8 cellular contexts compared by ENCODE assay signal in the genomic region with DNA sequence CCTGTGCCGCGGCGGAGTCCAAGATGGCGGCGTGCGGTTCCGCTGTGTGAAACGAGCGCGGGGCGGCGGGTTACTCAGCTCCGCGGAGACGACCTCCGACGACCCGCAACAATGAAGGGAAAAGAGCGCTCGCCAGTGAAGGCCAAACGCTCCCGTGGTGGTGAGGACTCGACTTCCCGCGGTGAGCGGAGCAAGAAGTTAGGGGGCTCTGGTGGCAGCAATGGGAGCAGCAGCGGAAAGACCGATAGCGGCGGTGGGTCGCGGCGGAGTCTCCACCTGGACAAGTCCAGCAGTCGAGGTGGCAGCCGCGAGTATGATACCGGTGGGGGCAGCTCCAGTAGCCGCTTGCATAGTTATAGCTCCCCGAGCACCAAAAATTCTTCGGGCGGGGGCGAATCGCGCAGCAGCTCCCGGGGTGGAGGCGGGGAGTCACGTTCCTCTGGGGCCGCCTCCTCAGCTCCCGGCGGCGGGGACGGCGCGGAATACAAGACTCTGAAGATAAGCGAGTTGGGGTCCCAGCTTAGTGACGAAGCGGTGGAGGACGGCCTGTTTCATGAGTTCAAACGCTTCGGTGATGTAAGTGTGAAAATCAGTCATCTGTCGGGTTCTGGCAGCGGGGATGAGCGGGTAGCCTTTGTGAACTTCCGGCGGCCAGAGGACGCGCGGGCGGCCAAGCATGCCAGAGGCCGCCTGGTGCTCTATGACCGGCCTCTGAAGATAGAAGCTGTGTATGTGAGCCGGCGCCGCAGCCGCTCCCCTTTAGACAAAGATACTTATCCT.
DNase-seq lines count a peak whose midpoint lies in the region; ATAC-seq and TF ChIP-seq lines count a peak whose summit lies in the region.

No MANE protein-coding gene starts in this region.

- H3K4me3 ChIP-seq in LNCaP clone FGC (ENCODE audit: low read depth, low read length), result peak overlapping the region; percentile 87

- no peak for ATAC-seq in GM18867 (IDR thresholded peaks at IDR 0.05; ENCODE audit: unreplicated experiment)

- DNase-seq in NCI-H748 (lab: John Stamatoyannopoulos, UW; ENCODE audit: unreplicated experiment), result peak; percentile 62
- DNase-seq in NCI-H748 treated with DMSO at 0.1 percent for 48 hours (lab: John Stamatoyannopoulos, UW), result no peak
- DNase-seq in LNCaP clone FGC (ENCODE audit: low read depth), result no peak
- DNase-seq in activated CD4-positive, alpha-beta T cell treated with anti-CD3 and anti-CD28 coated beads for 4 hours, result peak; percentile 54 to 64
- DNase-seq in effector CD8-positive, alpha-beta T cell (lab: John Stamatoyannopoulos, UW), result peak; percentile 42
- peak; percentile 43 for DNase-seq in midbrain (lab: John Stamatoyannopoulos, UW)
- peak; percentile 19 to 55 for DNase-seq in stimulated activated CD8-positive, alpha-beta memory T cell treated with anti-CD3 and anti-CD28 coated beads, Interleukin-7, amount 100 ng/mL, for 48 hours (ENCODE audit: extremely low read depth in 1 of 2, low read depth in 1 of 2)

- TF ChIP-seq CTCF in LNCaP clone FGC (IDR thresholded peaks at IDR 0.05; ENCODE audit: control insufficient read depth, extremely low read depth, insufficient read depth), result no peak

Comparison
In these comparisons a context has a peak if more than half of its experiments do, and no peak if none do; other contexts are left out.
1. DNase-seq: peak in NCI-H748 (single experiment), activated CD4-positive, alpha-beta T cell treated with anti-CD3 and anti-CD28 coated beads for 4 hours (2 of 2), effector CD8-positive, alpha-beta T cell (single experiment), midbrain (single experiment) and stimulated activated CD8-positive, alpha-beta memory T cell treated with anti-CD3 and anti-CD28 coated beads, Interleukin-7, amount 100 ng/mL, for 48 hours (2 of 2); none in NCI-H748 treated with DMSO at 0.1 percent for 48 hours (single experiment) and LNCaP clone FGC (single experiment).